ENCODE assay signal across 1 cellular context in the genomic region with DNA sequence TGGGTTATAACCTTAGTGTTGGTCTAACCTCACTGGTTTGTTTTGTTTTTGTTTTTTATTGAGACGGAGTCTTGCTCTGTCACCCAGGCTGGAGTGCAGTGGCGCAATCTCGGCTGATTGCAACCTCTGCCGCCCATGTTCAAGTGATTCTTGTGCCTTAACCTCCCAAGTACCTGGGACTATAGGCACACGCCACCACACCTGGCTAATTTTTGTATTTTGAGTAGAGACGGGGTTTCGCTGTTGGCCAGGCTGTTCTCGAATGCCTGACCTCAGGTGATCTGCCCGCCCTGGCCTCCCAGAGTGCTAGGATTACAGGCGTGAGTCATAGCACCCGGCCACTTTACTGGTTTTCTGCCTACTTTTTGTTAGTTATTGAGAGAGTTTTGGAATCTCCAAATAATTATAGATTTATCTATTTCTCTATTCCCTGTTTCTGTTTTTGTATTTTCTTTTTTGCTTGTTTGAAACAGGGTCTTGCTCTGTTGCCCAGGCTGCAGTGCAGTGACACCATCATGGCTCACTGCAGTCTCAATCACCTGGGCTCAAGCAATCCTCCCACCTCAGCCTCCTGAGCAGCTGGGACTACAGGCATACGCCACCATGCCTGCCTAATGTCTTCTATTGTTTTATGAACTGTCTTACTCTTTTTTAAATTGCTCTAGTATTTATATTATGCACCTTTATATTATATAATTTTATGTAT.
TF ChIP-seq lines count a peak whose summit lies in the region.

No MANE protein-coding gene starts in this region.

TF ChIP-seq in HepG2, 621 proteins besides CTCF, POLR2A, EP300 and RAD21 (continued from another document):
- TF ChIP-seq AKAP8 (CRISPR knock-in tag; IDR thresholded peaks at IDR 0.05) = no peak
- TF ChIP-seq ZNF121 (CRISPR knock-in tag; IDR thresholded peaks at IDR 0.05) = peak; percentile 61; the same call in 1 of the 2 replicates
- TF ChIP-seq, protein P1, sequence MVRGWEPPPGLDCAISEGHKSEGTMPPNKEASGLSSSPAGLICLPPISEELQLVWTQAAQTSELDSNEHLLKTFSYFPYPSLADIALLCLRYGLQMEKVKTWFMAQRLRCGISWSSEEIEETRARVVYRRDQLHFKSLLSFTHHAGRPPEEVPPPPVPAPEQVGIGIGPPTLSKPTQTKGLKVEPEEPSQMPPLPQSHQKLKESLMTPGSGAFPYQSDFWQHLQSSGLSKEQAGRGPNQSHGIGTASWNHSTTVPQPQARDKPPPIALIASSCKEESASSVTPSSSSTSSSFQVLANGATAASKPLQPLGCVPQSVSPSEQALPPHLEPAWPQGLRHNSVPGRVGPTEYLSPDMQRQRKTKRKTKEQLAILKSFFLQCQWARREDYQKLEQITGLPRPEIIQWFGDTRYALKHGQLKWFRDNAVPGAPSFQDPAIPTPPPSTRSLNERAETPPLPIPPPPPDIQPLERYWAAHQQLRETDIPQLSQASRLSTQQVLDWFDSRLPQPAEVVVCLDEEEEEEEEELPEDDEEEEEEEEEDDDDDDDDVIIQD (CRISPR knock-in tag; IDR thresholded peaks at IDR 0.05; ENCODE audit: low read depth) = peak; percentile 36; the same call in 1 of the 2 replicates
- TF ChIP-seq, protein P2, sequence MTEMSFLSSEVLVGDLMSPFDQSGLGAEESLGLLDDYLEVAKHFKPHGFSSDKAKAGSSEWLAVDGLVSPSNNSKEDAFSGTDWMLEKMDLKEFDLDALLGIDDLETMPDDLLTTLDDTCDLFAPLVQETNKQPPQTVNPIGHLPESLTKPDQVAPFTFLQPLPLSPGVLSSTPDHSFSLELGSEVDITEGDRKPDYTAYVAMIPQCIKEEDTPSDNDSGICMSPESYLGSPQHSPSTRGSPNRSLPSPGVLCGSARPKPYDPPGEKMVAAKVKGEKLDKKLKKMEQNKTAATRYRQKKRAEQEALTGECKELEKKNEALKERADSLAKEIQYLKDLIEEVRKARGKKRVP (CRISPR knock-in tag; IDR thresholded peaks at IDR 0.05) = no peak
- TF ChIP-seq, protein P3, sequence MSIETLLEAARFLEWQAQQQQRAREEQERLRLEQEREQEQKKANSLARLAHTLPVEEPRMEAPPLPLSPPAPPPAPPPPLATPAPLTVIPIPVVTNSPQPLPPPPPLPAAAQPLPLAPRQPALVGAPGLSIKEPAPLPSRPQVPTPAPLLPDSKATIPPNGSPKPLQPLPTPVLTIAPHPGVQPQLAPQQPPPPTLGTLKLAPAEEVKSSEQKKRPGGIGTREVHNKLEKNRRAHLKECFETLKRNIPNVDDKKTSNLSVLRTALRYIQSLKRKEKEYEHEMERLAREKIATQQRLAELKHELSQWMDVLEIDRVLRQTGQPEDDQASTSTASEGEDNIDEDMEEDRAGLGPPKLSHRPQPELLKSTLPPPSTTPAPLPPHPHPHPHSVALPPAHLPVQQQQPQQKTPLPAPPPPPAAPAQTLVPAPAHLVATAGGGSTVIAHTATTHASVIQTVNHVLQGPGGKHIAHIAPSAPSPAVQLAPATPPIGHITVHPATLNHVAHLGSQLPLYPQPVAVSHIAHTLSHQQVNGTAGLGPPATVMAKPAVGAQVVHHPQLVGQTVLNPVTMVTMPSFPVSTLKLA (IDR thresholded peaks at IDR 0.05) = no peak
- TF ChIP-seq TOPORS (CRISPR knock-in tag; IDR thresholded peaks at IDR 0.05) = no peak
- no peak for TF ChIP-seq ZNF296 (CRISPR knock-in tag; conservative IDR thresholded peaks at IDR 0.05)
TF ChIP-seq in HepG2: peak in this region for 3.
